In the genomic region with DNA sequence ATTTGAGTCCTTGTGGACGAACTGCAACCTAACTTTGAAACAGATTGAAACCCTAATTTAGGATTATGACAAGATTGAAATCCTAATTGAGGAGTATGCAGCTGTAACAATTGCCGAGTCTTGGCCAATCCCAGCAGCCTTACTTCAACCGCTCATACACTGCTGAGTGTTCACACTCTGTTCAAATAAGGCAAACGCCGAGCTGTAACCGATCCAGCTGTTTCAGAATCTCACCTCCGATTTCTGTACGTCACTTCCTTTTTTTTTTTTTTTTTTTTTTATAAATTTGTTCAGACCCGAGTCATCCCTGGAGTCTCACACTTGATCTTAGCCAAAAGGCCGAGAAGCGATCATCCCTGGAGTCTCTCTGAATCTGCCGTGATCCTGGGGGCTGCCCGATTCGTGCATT, we compare ENCODE assay signal across 1 cellular context.
TF ChIP-seq lines count a peak whose summit lies in the region.

No MANE protein-coding gene starts in this region.

TF ChIP-seq in GM12878, 131 proteins besides CTCF, POLR2A, EP300 and RAD21 (continued from another document and continues in another):
- TF ChIP-seq MXI1 (IDR thresholded peaks at IDR 0.05; ENCODE audit: low read depth, low read length) (no peak), KLF5 (IDR thresholded peaks at IDR 0.05; ENCODE audit: partially characterized antibody) (no peak), HDAC6 (IDR thresholded peaks at IDR 0.05; ENCODE audit: unreplicated experiment) (no peak), NFXL1 (IDR thresholded peaks at IDR 0.05; ENCODE audit: borderline replicate concordance) (no peak), EZH2 (IDR thresholded peaks at IDR 0.05; ENCODE audit: borderline replicate concordance, control insufficient read depth, low read depth, low read length) (no peak), NFIC (IDR thresholded peaks at IDR 0.05; ENCODE audit: low read depth, low read length) (no peak), ZNF207 (IDR thresholded peaks at IDR 0.05; ENCODE audit: borderline replicate concordance) (no peak), ASH2L (IDR thresholded peaks at IDR 0.05; ENCODE audit: borderline replicate concordance, low read depth) (no peak), MEF2A (IDR thresholded peaks at IDR 0.05; ENCODE audit: insufficient read depth, low read depth, low read length) (0 out of 2 replicates have a peak, but pooled peaks have one; percentile 26), ZNF687 (IDR thresholded peaks at IDR 0.05) (0 out of 2 replicates have a peak, but pooled peaks have one; percentile 43), TARDBP (IDR thresholded peaks at IDR 0.05; ENCODE audit: borderline replicate concordance) (no peak), BCL3 (IDR thresholded peaks at IDR 0.05; ENCODE audit: borderline replicate concordance, insufficient read depth, low read depth, low read length, poor library complexity, severe bottlenecking) (no peak), GATAD2B (conservative IDR thresholded peaks at IDR 0.05; ENCODE audit: low read depth) (no peak), CREB1 (IDR thresholded peaks at IDR 0.05; ENCODE audit: low read depth) (peak; percentile 69), ETV6 (conservative IDR thresholded peaks at IDR 0.05 in 1 of 2, IDR thresholded peaks at IDR 0.05 in 1 of 2; ENCODE audit: borderline replicate concordance in 1 of 2, low read depth in 1 of 2) (no peak), KAT2A (conservative IDR thresholded peaks at IDR 0.05; ENCODE audit: control insufficient read depth, low read depth, low read length) (no peak), EGR1 (IDR thresholded peaks at IDR 0.05; ENCODE audit: borderline replicate concordance in 1 of 2, low read depth in 2 of 2, low read length in 2 of 2) (no peak), CHD4 (IDR thresholded peaks at IDR 0.05) (no peak), NRF1 (conservative IDR thresholded peaks at IDR 0.05; ENCODE audit: low read depth, low read length) (no peak), MAX (IDR thresholded peaks at IDR 0.05; ENCODE audit: low read depth, low read length) (no peak), TCF3 (IDR thresholded peaks at IDR 0.05; ENCODE audit: borderline replicate concordance, insufficient read depth, low read depth, low read length) (no peak), MEF2B (IDR thresholded peaks at IDR 0.05; ENCODE audit: partially characterized antibody, poor library complexity, severe bottlenecking) (no peak), ATF2 (IDR thresholded peaks at IDR 0.05; ENCODE audit: low read length) (peak; percentile 32; the same call in 1 of the 2 replicates), PAX5 (IDR thresholded peaks at IDR 0.05; ENCODE audit: borderline replicate concordance, low read depth, low read length) (no peak), SKIL (IDR thresholded peaks at IDR 0.05; ENCODE audit: low read depth, poor library complexity, severe bottlenecking) (no peak), SIN3A (IDR thresholded peaks at IDR 0.05; ENCODE audit: low read depth, low read length) (no peak)
- TF ChIP-seq, protein P1, sequence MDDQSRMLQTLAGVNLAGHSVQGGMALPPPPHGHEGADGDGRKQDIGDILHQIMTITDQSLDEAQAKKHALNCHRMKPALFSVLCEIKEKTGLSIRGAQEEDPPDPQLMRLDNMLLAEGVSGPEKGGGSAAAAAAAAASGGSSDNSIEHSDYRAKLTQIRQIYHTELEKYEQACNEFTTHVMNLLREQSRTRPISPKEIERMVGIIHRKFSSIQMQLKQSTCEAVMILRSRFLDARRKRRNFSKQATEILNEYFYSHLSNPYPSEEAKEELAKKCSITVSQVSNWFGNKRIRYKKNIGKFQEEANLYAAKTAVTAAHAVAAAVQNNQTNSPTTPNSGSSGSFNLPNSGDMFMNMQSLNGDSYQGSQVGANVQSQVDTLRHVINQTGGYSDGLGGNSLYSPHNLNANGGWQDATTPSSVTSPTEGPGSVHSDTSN (IDR thresholded peaks at IDR 0.05; ENCODE audit: insufficient replicate concordance, low read depth, low read length), result no peak
- TF ChIP-seq, protein P2, sequence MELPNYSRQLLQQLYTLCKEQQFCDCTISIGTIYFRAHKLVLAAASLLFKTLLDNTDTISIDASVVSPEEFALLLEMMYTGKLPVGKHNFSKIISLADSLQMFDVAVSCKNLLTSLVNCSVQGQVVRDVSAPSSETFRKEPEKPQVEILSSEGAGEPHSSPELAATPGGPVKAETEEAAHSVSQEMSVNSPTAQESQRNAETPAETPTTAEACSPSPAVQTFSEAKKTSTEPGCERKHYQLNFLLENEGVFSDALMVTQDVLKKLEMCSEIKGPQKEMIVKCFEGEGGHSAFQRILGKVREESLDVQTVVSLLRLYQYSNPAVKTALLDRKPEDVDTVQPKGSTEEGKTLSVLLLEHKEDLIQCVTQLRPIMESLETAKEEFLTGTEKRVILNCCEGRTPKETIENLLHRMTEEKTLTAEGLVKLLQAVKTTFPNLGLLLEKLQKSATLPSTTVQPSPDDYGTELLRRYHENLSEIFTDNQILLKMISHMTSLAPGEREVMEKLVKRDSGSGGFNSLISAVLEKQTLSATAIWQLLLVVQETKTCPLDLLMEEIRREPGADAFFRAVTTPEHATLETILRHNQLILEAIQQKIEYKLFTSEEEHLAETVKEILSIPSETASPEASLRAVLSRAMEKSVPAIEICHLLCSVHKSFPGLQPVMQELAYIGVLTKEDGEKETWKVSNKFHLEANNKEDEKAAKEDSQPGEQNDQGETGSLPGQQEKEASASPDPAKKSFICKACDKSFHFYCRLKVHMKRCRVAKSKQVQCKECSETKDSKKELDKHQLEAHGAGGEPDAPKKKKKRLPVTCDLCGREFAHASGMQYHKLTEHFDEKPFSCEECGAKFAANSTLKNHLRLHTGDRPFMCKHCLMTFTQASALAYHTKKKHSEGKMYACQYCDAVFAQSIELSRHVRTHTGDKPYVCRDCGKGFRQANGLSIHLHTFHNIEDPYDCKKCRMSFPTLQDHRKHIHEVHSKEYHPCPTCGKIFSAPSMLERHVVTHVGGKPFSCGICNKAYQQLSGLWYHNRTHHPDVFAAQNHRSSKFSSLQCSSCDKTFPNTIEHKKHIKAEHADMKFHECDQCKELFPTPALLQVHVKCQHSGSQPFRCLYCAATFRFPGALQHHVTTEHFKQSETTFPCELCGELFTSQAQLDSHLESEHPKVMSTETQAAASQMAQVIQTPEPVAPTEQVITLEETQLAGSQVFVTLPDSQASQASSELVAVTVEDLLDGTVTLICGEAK (IDR thresholded peaks at IDR 0.05; ENCODE audit: borderline replicate concordance), result peak; percentile 45; the same call in 1 of the 2 replicates
- TF ChIP-seq, protein P3, sequence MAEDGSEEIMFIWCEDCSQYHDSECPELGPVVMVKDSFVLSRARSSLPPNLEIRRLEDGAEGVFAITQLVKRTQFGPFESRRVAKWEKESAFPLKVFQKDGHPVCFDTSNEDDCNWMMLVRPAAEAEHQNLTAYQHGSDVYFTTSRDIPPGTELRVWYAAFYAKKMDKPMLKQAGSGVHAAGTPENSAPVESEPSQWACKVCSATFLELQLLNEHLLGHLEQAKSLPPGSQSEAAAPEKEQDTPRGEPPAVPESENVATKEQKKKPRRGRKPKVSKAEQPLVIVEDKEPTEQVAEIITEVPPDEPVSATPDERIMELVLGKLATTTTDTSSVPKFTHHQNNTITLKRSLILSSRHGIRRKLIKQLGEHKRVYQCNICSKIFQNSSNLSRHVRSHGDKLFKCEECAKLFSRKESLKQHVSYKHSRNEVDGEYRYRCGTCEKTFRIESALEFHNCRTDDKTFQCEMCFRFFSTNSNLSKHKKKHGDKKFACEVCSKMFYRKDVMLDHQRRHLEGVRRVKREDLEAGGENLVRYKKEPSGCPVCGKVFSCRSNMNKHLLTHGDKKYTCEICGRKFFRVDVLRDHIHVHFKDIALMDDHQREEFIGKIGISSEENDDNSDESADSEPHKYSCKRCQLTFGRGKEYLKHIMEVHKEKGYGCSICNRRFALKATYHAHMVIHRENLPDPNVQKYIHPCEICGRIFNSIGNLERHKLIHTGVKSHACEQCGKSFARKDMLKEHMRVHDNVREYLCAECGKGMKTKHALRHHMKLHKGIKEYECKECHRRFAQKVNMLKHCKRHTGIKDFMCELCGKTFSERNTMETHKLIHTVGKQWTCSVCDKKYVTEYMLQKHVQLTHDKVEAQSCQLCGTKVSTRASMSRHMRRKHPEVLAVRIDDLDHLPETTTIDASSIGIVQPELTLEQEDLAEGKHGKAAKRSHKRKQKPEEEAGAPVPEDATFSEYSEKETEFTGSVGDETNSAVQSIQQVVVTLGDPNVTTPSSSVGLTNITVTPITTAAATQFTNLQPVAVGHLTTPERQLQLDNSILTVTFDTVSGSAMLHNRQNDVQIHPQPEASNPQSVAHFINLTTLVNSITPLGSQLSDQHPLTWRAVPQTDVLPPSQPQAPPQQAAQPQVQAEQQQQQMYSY (CRISPR knock-in tag; IDR thresholded peaks at IDR 0.05), result no peak
- TF ChIP-seq, protein P4, sequence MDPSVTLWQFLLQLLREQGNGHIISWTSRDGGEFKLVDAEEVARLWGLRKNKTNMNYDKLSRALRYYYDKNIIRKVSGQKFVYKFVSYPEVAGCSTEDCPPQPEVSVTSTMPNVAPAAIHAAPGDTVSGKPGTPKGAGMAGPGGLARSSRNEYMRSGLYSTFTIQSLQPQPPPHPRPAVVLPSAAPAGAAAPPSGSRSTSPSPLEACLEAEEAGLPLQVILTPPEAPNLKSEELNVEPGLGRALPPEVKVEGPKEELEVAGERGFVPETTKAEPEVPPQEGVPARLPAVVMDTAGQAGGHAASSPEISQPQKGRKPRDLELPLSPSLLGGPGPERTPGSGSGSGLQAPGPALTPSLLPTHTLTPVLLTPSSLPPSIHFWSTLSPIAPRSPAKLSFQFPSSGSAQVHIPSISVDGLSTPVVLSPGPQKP (IDR thresholded peaks at IDR 0.05; ENCODE audit: low read depth, low read length), result no peak
